19 cellular contexts compared by ENCODE assay signal in genomic region chr20:35369804-35370203, GRCh38. TPM values are rescaled to one million over a fixed set of nuclear protein-coding genes. Genes with fewer than 3 reads are reported as not detected.
DNase-seq lines count a peak whose midpoint lies in the region; ATAC-seq and TF ChIP-seq lines count a peak whose summit lies in the region.
"Had no signal": no experiment of that assay in that cellular context is flagged by ENCODE, and none has a peak within 500 bp of the region (broad histone marks: within the 10 kb centered on the region; RNA-seq: fewer than 3 reads in every experiment).

No MANE protein-coding gene starts in this region.

- peaks cover 19% of the 10 kb centered on the region for H3K4me1 Mint-ChIP-seq in endodermal cell
- H3K4me1 Mint-ChIP-seq in naive thymus-derived CD4-positive, alpha-beta T cell: peaks cover 0 to 9% (median 0%) of the 10 kb centered on the region in 7 donors
- H3K4me1 Mint-ChIP-seq: activated naive CD8-positive, alpha-beta T cell treated with anti-CD3 and anti-CD28 coated beads, Interleukin-2, amount 10 ng/mL, durations not matched to agents 7 days and 5 days had no signal

- H3K4me3 ChIP-seq in endodermal cell (ENCODE audit: low read length): no peak overlapping the region
- no peak overlapping the region for H3K4me3 ChIP-seq in mesodermal cell (ENCODE audit: extremely low read depth, insufficient read depth, low read length, poor library complexity, severe bottlenecking)
- H3K4me3 ChIP-seq in naive thymus-derived CD4-positive, alpha-beta T cell (ENCODE audit: low read length): no peak overlapping the region

- H3K9me3 ChIP-seq in endodermal cell (ENCODE audit: control insufficient read depth, low read length) (no peaks in the 10 kb centered on the region), mesodermal cell (ENCODE audit: control insufficient read depth, low read length) (no peaks in the 10 kb centered on the region)
- H3K9me3 ChIP-seq in naive thymus-derived CD4-positive, alpha-beta T cell (ENCODE audit: control insufficient read depth in 2 of 3, low read length in 3 of 3): no peaks in the 10 kb centered on the region
- H3K9me3 ChIP-seq: BE2C had no signal

- H3K27ac ChIP-seq in endodermal cell (ENCODE audit: low read depth, low read length): no peak overlapping the region
- H3K27ac ChIP-seq in mesodermal cell (ENCODE audit: low read depth, low read length, severe bottlenecking): peak overlapping the region; percentile 54
- H3K27ac ChIP-seq in naive thymus-derived CD4-positive, alpha-beta T cell (ENCODE audit: low read depth, low read length): no peak overlapping the region

- CTCF ChIA-PET in naive thymus-derived CD4-positive, alpha-beta T cell (lab: Charles Lee): no interaction called here

- peaks cover 21% of the 10 kb centered on the region for H3K36me3 Mint-ChIP-seq in endodermal cell (ENCODE audit: low read depth)
- peaks cover 0 to 32% (median 4%) of the 10 kb centered on the region in 5 donors for H3K36me3 Mint-ChIP-seq in naive thymus-derived CD4-positive, alpha-beta T cell

- H3K4me1 ChIP-seq in endodermal cell (ENCODE audit: control insufficient read depth, insufficient read depth, low read length) (peaks cover 14% of the 10 kb centered on the region), mesodermal cell (ENCODE audit: control insufficient read depth, insufficient read depth, low read length, poor library complexity, severe bottlenecking) (peaks cover 21% of the 10 kb centered on the region)
- no peaks in the 10 kb centered on the region for H3K4me1 ChIP-seq in naive thymus-derived CD4-positive, alpha-beta T cell (ENCODE audit: control insufficient read depth in 2 of 2, insufficient read depth in 2 of 2, low read length in 2 of 2)
- H3K4me1 ChIP-seq: BE2C had no signal

- H3K36me3 ChIP-seq in endodermal cell (ENCODE audit: control insufficient read depth, insufficient read depth, low read length) (peaks cover 34% of the 10 kb centered on the region), mesodermal cell (ENCODE audit: control insufficient read depth, insufficient read depth, low read length) (peaks cover 46% of the 10 kb centered on the region)
- peaks cover 5 to 23% (median 5%) of the 10 kb centered on the region in 3 experiments for H3K36me3 ChIP-seq in naive thymus-derived CD4-positive, alpha-beta T cell (ENCODE audit: control insufficient read depth in 2 of 3, insufficient read depth in 3 of 3, low read length in 3 of 3)

- no peaks in the 10 kb centered on the region for H3K9me3 Mint-ChIP-seq in endodermal cell
- H3K9me3 Mint-ChIP-seq in naive thymus-derived CD4-positive, alpha-beta T cell: no peaks in the 10 kb centered on the region
- H3K9me3 Mint-ChIP-seq: activated naive CD8-positive, alpha-beta T cell treated with anti-CD3 and anti-CD28 coated beads, Interleukin-2, amount 10 ng/mL, durations not matched to agents 7 days and 5 days had no signal

- POLR2A ChIA-PET in naive thymus-derived CD4-positive, alpha-beta T cell (lab: Charles Lee): no interaction called here

- H3K27me3 ChIP-seq in endodermal cell (ENCODE audit: control insufficient read depth, insufficient read depth, low read length, poor library complexity, severe bottlenecking): no peaks in the 10 kb centered on the region
- H3K27me3 ChIP-seq in naive thymus-derived CD4-positive, alpha-beta T cell (ENCODE audit: control insufficient read depth in 2 of 2, insufficient read depth in 2 of 2, low read length in 2 of 2): no peaks in the 10 kb centered on the region
- H3K27me3 ChIP-seq: BE2C had no signal

- intact Hi-C loops in naive thymus-derived CD4-positive, alpha-beta T cell (cut with micrococcal nuclease): no loop called here

- H3K27me3 Mint-ChIP-seq in endodermal cell (ENCODE audit: insufficient read depth): no peaks in the 10 kb centered on the region
- H3K27me3 Mint-ChIP-seq in naive thymus-derived CD4-positive, alpha-beta T cell: no peaks in the 10 kb centered on the region
- H3K27me3 Mint-ChIP-seq: activated naive CD8-positive, alpha-beta T cell treated with anti-CD3 and anti-CD28 coated beads, Interleukin-2, amount 10 ng/mL, durations not matched to agents 7 days and 5 days had no signal

- no peak for ATAC-seq in HG02642 (IDR thresholded peaks at IDR 0.05; ENCODE audit: poor library complexity, unreplicated experiment)
- no peak for ATAC-seq in GM21529 (IDR thresholded peaks at IDR 0.05; ENCODE audit: unreplicated experiment)
- ATAC-seq in naive thymus-derived CD4-positive, alpha-beta T cell: no peak
- ATAC-seq: HCT116 had no signal

- peak overlapping the region; percentile 53 for H3K27ac Mint-ChIP-seq in endodermal cell
- no peak overlapping the region for H3K27ac Mint-ChIP-seq in naive thymus-derived CD4-positive, alpha-beta T cell
- H3K27ac Mint-ChIP-seq: activated naive CD8-positive, alpha-beta T cell treated with anti-CD3 and anti-CD28 coated beads, Interleukin-2, amount 10 ng/mL, durations not matched to agents 7 days and 5 days had no signal

- no peak overlapping the region for H3K4me3 Mint-ChIP-seq in endodermal cell
- no peak overlapping the region for H3K4me3 Mint-ChIP-seq in naive thymus-derived CD4-positive, alpha-beta T cell
- H3K4me3 Mint-ChIP-seq: activated naive CD8-positive, alpha-beta T cell treated with anti-CD3 and anti-CD28 coated beads, Interleukin-2, amount 10 ng/mL, durations not matched to agents 7 days and 5 days had no signal

- TF ChIP-seq CTCF in endodermal cell (conservative IDR thresholded peaks at IDR 0.05): no peak

- whole genome bisulfite sequencing in endodermal cell (ENCODE audit: insufficient coverage in 1 of 2, insufficient read length in 1 of 2), 2 experiments: 68 to 71% methylated on average over 2 of the region's 2 CpGs
- 59 to 64% methylated on average over 2 of the region's 2 CpGs for WGBS in mesodermal cell (ENCODE audit: insufficient coverage in 2 of 2), 2 experiments

- peak; percentile 69 for DNase-seq in AG20443 (ENCODE audit: low spot score)
- DNase-seq in M059J (ENCODE audit: low read depth): peak; percentile 36
- DNase-seq in endodermal cell: no peak
- no peak for DNase-seq in naive thymus-derived CD4-positive, alpha-beta T cell
- no peak for DNase-seq in activated T-cell treated with anti-CD3 and anti-CD28 coated beads, Interleukin-2, amount 50 U/mL, for 48 hours
- DNase-seq: activated naive CD8-positive, alpha-beta T cell treated with anti-CD3 and anti-CD28 coated beads, Interleukin-2, amount 10 ng/mL, durations not matched to agents 7 days and 5 days; activated T-cell treated with anti-CD3 and anti-CD28 coated beads for 4 hours; BE2C; cortex of kidney; DMS53; Karpas-422; NCI-H1694 treated with DMSO at 0.1 percent for 48 hours; NCI-H510A treated with DMSO at 0.1 percent for 48 hours; stimulated activated CD4-positive, alpha-beta T cell treated with anti-CD3 and anti-CD28 coated beads, Interleukin-15, amount 100 ng/mL, for 24 hours; T-helper 1 cell had no signal

- H3K9ac ChIP-seq in endodermal cell (ENCODE audit: extremely low read depth, low read length, poor library complexity, severe bottlenecking): no peak overlapping the region

RNA-seq across cellular contexts. Expression of gene UQCC1, which starts 42.0 kb away (rescaled TPM):
- total RNA-seq in M059J (2014; rRNA removed; shearing (Covaris generic)): 64.4 and 74.7 TPM in 2 replicates
- 10 to 100 TPM; 55.1 to 68.7 TPM for total RNA-seq in endodermal cell
- 41.1 TPM for polyA plus RNA-seq in endodermal cell (2013, experiment 1 of 2)
- 33.7 TPM for polyA plus RNA-seq in endodermal cell (2013, experiment 2 of 2)
- 38.0 TPM for polyA plus RNA-seq in mesodermal cell (2013, experiment 1 of 2)
- polyA plus RNA-seq in mesodermal cell (2013, experiment 2 of 2): 32.3 TPM
- 10 to 100 TPM; 29.7 to 61.8 (median 48.8) TPM for total RNA-seq in naive thymus-derived CD4-positive, alpha-beta T cell
- 10 to 100 TPM; 12.6 to 16.8 TPM for polyA plus RNA-seq in naive thymus-derived CD4-positive, alpha-beta T cell

Comparison
In these comparisons a context has a peak if more than half of its experiments do, and no peak if none do; other contexts are left out.
1. DNase-seq: peak in AG20443 (single experiment) and M059J (single experiment); none in endodermal cell (single experiment), naive thymus-derived CD4-positive, alpha-beta T cell (0 of 9) and activated T-cell treated with anti-CD3 and anti-CD28 coated beads, Interleukin-2, amount 50 U/mL, for 48 hours (0 of 2).